ENCODE assay signal across 8 cellular contexts in genomic region chr10:72625276-72625607, GRCh38. TPM values are rescaled to one million over a fixed set of nuclear protein-coding genes. Genes with fewer than 3 reads are reported as not detected.
DNase-seq lines count a peak whose midpoint lies in the region; ATAC-seq and TF ChIP-seq lines count a peak whose summit lies in the region.

No MANE protein-coding gene starts in this region.

- intact Hi-C loops in heart right ventricle (cut with DNase I) (loop anchor here in 5 of 10 donors (5.0 kb wide), 2 partner anchors 67 to 207 kb away; partner anchors contain the start of gene MCU (in 2 of the 5)), cardiac septum (cut with DNase I) (loop anchor here (5.0 to 10.0 kb wide), 2 partner anchors 67 to 210 kb away; partner anchors contain the start of gene MCU), body of pancreas (cut with DNase I) (no loop called here), aorta (cut with DNase I) (loop anchor here in 1 of 2 donors (5.0 to 10.0 kb wide), 2 partner anchors 62 to 270 kb away; partner anchors contain the start of gene DNAJB12)

- H3K4me3 ChIP-seq in heart right ventricle = peak overlapping the region; percentile 66 to 95 (median 81)
- peak overlapping the region; percentile 65 to 97 for H3K4me3 ChIP-seq in body of pancreas
- peak overlapping the region; percentile 72 to 76 for H3K4me3 ChIP-seq in aorta (ENCODE audit: low read length in 2 of 2)

- no peak for TF ChIP-seq CTCF in heart right ventricle (IDR thresholded peaks at IDR 0.05)
- TF ChIP-seq CTCF in body of pancreas (IDR thresholded peaks at IDR 0.05) = no peak

- 1 to 2% methylated on average over 10 of the region's 10 CpGs for WGBS in heart right ventricle, 2 donors
- WGBS in body of pancreas, 2 donors = 0% methylated on average over 10 of the region's 10 CpGs
- WGBS in aorta, 2 donors = 0% methylated on average over 10 of the region's 10 CpGs

- H3K9me3 ChIP-seq in heart right ventricle = no peaks in the 10 kb centered on the region
- H3K9me3 ChIP-seq in body of pancreas = no peaks in the 10 kb centered on the region
- H3K9me3 ChIP-seq in aorta (ENCODE audit: control insufficient read depth, low read length) = no peaks in the 10 kb centered on the region

- TF ChIP-seq POLR2A in body of pancreas (IDR thresholded peaks at IDR 0.05) = no peak

- ATAC-seq in heart right ventricle (peak in 3 of 8 donors; percentile 3 to 4 (median 3)), body of pancreas (no peak), aorta (ENCODE audit: low FRiP score) (no peak)

- H3K4me1 ChIP-seq in heart right ventricle (peaks cover 2 to 20% (median 11%) of the 10 kb centered on the region in 9 donors), body of pancreas (peaks cover 19% of the 10 kb centered on the region), aorta (ENCODE audit: control insufficient read depth in 1 of 2, insufficient read depth in 2 of 2, low read length in 2 of 2) (peaks cover 2% of the 10 kb centered on the region in 2 donors)

- H3K27me3 ChIP-seq in heart right ventricle (no peaks in the 10 kb centered on the region), body of pancreas (no peaks in the 10 kb centered on the region), aorta (ENCODE audit: control insufficient read depth in 1 of 2, insufficient read depth in 2 of 2, low read length in 1 of 2) (no peaks in the 10 kb centered on the region)

- H3K36me3 ChIP-seq in heart right ventricle (peaks cover 0 to 9% (median 0%) of the 10 kb centered on the region in 9 donors), body of pancreas (replicated peaks in 1 of 2; ENCODE audit: insufficient read depth in 1 of 2, low read depth in 2 of 2) (no peaks in the 10 kb centered on the region), aorta (ENCODE audit: control insufficient read depth in 1 of 2, insufficient read depth in 2 of 2, low read length in 1 of 2) (no peaks in the 10 kb centered on the region)

- no peak for DNase-seq in heart right ventricle
- DNase-seq in cardiac septum (ENCODE audit: low spot score) = no peak
- no peak for DNase-seq in body of pancreas
- DNase-seq in lung microvascular endothelial cell (ENCODE audit: low read depth in 2 of 2) = peak; percentile 27 to 29
- no peak for DNase-seq in aorta
- no peak for DNase-seq in cerebellar cortex (ENCODE audit: low spot score)
- no peak for DNase-seq in NCI-H2196 (lab: John Stamatoyannopoulos, UW; ENCODE audit: unreplicated experiment)
- no peak for DNase-seq in HPDE6-E6E7 (ENCODE audit: extremely low spot score)

- H3K27ac ChIP-seq in heart right ventricle (peak overlapping the region; percentile 36 to 88 (median 84)), body of pancreas (peak overlapping the region; percentile 65 to 81 (median 78)), aorta (ENCODE audit: low read depth in 1 of 2, low read length in 2 of 2) (peak overlapping the region in 1 of 2 donors; percentile 7)

RNA-seq across cellular contexts. Expression of gene MICU1, which starts 0.6 kb away (rescaled TPM):
- 10 to 100 TPM; 41.3 to 54.1 (median 45.9) TPM for total RNA-seq in heart right ventricle
- 10 to 100 TPM; 34.2 to 39.3 TPM for polyA plus RNA-seq in heart right ventricle
- total RNA-seq in cardiac septum = 43.2 TPM
- total RNA-seq in body of pancreas = 10 to 100 TPM; 14.0 to 23.1 TPM
- total RNA-seq in lung microvascular endothelial cell = 28.3 and 30.4 TPM in 2 replicates
- total RNA-seq in aorta = 10 to 100 TPM; 39.5 to 40.7 TPM
- 10 to 100 TPM; 23.7 to 35.5 TPM for polyA plus RNA-seq in aorta

Comparison
In these comparisons a context has a peak if more than half of its experiments do, and no peak if none do; other contexts are left out.
1. DNase-seq: peak in lung microvascular endothelial cell (2 of 2); none in heart right ventricle (0 of 2), cardiac septum (single experiment), body of pancreas (0 of 4), aorta (0 of 2), cerebellar cortex (single experiment), NCI-H2196 (single experiment) and HPDE6-E6E7 (single experiment).
2. Peak in every context shown above with its lines, with median percentiles within 50 percentile points of each other: H3K4me3 ChIP-seq.